Comparison of ENCODE assay signal across 3 cellular contexts in genomic region chr17:43932923-43933322, GRCh38.
TF ChIP-seq lines count a peak whose summit lies in the region.

No MANE protein-coding gene starts in this region.

TF ChIP-seq in HEK293, 187 proteins besides CTCF, POLR2A, EP300 and RAD21:
- TF ChIP-seq, protein P1, sequence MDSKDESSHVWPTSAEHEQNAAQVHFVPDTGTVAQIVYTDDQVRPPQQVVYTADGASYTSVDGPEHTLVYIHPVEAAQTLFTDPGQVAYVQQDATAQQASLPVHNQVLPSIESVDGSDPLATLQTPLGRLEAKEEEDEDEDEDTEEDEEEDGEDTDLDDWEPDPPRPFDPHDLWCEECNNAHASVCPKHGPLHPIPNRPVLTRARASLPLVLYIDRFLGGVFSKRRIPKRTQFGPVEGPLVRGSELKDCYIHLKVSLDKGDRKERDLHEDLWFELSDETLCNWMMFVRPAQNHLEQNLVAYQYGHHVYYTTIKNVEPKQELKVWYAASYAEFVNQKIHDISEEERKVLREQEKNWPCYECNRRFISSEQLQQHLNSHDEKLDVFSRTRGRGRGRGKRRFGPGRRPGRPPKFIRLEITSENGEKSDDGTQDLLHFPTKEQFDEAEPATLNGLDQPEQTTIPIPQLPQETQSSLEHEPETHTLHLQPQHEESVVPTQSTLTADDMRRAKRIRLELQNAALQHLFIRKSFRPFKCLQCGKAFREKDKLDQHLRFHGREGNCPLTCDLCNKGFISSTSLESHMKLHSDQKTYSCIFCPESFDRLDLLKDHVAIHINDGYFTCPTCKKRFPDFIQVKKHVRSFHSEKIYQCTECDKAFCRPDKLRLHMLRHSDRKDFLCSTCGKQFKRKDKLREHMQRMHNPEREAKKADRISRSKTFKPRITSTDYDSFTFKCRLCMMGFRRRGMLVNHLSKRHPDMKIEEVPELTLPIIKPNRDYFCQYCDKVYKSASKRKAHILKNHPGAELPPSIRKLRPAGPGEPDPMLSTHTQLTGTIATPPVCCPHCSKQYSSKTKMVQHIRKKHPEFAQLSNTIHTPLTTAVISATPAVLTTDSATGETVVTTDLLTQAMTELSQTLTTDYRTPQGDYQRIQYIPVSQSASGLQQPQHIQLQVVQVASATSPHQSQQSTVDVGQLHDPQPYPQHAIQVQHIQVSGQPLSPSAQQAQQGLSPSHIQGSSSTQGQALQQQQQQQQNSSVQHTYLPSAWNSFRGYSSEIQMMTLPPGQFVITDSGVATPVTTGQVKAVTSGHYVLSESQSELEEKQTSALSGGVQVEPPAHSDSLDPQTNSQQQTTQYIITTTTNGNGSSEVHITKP (tag by site-specific recombination; IDR thresholded peaks at IDR 0.05): peak; percentile 93
- TF ChIP-seq ZNF121 (tag by site-specific recombination; IDR thresholded peaks at IDR 0.05): no peak
- TF ChIP-seq ZFHX2 (tag by site-specific recombination; conservative IDR thresholded peaks at IDR 0.05): peak; percentile 28
- TF ChIP-seq ELK4 (IDR thresholded peaks at IDR 0.05; ENCODE audit: borderline replicate concordance, low read depth, low read length): no peak
TF ChIP-seq in HEK293: peak in this region for 2.

TF ChIP-seq in K562, 482 proteins besides CTCF, POLR2A, EP300 and RAD21:
- TF ChIP-seq, protein P2, sequence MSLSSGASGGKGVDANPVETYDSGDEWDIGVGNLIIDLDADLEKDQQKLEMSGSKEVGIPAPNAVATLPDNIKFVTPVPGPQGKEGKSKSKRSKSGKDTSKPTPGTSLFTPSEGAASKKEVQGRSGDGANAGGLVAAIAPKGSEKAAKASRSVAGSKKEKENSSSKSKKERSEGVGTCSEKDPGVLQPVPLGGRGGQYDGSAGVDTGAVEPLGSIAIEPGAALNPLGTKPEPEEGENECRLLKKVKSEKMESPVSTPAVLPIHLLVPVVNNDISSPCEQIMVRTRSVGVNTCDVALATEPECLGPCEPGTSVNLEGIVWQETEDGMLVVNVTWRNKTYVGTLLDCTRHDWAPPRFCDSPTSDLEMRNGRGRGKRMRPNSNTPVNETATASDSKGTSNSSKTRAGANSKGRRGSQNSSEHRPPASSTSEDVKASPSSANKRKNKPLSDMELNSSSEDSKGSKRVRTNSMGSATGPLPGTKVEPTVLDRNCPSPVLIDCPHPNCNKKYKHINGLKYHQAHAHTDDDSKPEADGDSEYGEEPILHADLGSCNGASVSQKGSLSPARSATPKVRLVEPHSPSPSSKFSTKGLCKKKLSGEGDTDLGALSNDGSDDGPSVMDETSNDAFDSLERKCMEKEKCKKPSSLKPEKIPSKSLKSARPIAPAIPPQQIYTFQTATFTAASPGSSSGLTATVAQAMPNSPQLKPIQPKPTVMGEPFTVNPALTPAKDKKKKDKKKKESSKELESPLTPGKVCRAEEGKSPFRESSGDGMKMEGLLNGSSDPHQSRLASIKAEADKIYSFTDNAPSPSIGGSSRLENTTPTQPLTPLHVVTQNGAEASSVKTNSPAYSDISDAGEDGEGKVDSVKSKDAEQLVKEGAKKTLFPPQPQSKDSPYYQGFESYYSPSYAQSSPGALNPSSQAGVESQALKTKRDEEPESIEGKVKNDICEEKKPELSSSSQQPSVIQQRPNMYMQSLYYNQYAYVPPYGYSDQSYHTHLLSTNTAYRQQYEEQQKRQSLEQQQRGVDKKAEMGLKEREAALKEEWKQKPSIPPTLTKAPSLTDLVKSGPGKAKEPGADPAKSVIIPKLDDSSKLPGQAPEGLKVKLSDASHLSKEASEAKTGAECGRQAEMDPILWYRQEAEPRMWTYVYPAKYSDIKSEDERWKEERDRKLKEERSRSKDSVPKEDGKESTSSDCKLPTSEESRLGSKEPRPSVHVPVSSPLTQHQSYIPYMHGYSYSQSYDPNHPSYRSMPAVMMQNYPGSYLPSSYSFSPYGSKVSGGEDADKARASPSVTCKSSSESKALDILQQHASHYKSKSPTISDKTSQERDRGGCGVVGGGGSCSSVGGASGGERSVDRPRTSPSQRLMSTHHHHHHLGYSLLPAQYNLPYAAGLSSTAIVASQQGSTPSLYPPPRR (CRISPR knock-in tag; IDR thresholded peaks at IDR 0.05; ENCODE audit: borderline replicate concordance): no peak
- TF ChIP-seq, protein P1 (IDR thresholded peaks at IDR 0.05; ENCODE audit: partially characterized antibody): peak; percentile 82

TF ChIP-seq in H1, 55 proteins besides CTCF, POLR2A, EP300 and RAD21:
- TF ChIP-seq SP1 (IDR thresholded peaks at IDR 0.05; ENCODE audit: low read depth, low read length): no peak
